36 cellular contexts compared by ENCODE assay signal in the genomic region with DNA sequence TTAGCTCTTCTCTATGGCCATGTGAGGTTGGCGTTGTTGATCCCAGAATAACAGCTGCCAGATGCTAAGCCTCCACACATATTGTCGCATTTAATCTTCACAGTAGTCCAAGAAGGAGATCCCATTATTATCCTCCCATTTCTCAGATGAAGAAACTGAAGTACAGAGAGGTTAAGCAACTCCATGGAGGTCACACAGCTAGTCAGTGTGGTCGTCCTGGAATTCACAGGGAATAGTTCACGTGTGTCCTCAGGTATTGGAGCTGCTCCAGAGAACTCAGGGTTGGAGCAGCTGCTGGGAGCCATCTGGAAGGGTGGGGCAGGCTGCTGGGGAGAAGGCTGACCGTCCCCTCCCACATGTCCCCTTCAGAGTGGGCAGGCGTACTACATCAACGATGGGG. TPM values are rescaled to one million over a fixed set of nuclear protein-coding genes. Genes with fewer than 3 reads are reported as not detected.
"Had no signal": no experiment of that assay in that cellular context is flagged by ENCODE, and none has a peak within 500 bp of the region (broad histone marks: within the 10 kb centered on the region; RNA-seq: fewer than 3 reads in every experiment).

No MANE protein-coding gene starts in this region.

- H3K27ac ChIP-seq: adrenal gland, body of pancreas, cardiac muscle cell, colonic mucosa, epithelial cell of prostate, esophagus squamous epithelium, gastroesophageal sphincter, heart right ventricle had no signal

- H3K36me3 ChIP-seq: adrenal gland, cardiac muscle cell, colonic mucosa, esophagus squamous epithelium, gastroesophageal sphincter, heart right ventricle had no signal

- H3K4me1 ChIP-seq: adrenal gland, body of pancreas, colonic mucosa, esophagus squamous epithelium, gastroesophageal sphincter, heart right ventricle had no signal

- FAIRE-seq: endometrium, endothelial cell of umbilical vein had no signal

- H3K4me3 ChIP-seq: adrenal gland, body of pancreas, cardiac muscle cell, colonic mucosa, esophagus squamous epithelium, gastroesophageal sphincter, heart right ventricle had no signal

- DNase-seq: activated CD4-positive, alpha-beta memory T cell treated with anti-CD3 and anti-CD28 coated beads for 36 hours; activated CD4-positive, alpha-beta T cell treated with anti-CD3 and anti-CD28 coated beads for 36 hours; activated CD4-positive, alpha-beta T cell treated with anti-CD3 and anti-CD28 coated beads, Interleukin-2, amount 10 ng/mL, durations not matched to agents 24 days and 14 days; activated CD4-positive, CD25-positive, alpha-beta regulatory T cell; activated CD4-positive, CD25-positive, alpha-beta regulatory T cell treated with anti-CD3 and anti-CD28 coated beads, Interleukin-2, amount 50 U/mL, for 72 hours; activated CD8-positive, alpha-beta memory T cell treated with anti-CD3 and anti-CD28 coated beads, Interleukin-2, amount 10 ng/mL, durations not matched to agents 7 days and 5 days; activated CD8-positive, alpha-beta memory T cell treated with anti-CD3 and anti-CD28 coated beads, Interleukin-2, amount 50 U/mL, for 4 hours; activated CD8-positive, alpha-beta T cell treated with anti-CD3 and anti-CD28 coated beads, Interleukin-2, amount 10 ng/mL, durations not matched to agents 7 days and 5 days; activated effector memory CD4-positive, alpha-beta T cell treated with anti-CD3 and anti-CD28 coated beads, Interleukin-2, amount 50 U/mL, for 16 hours; activated naive CD4-positive, alpha-beta T cell treated with anti-CD3 and anti-CD28 coated beads for 36 hours; activated naive CD8-positive, alpha-beta T cell treated with anti-CD3 and anti-CD28 coated beads for 36 hours; activated naive CD8-positive, alpha-beta T cell treated with anti-CD3 and anti-CD28 coated beads, Interleukin-2, amount 50 U/mL, for 24 hours; activated T-cell treated with anti-CD3 and anti-CD28 coated beads, Interleukin-2, amount 50 U/mL, for 1 hour; activated T-cell treated with anti-CD3 and anti-CD28 coated beads, Interleukin-2, amount 50 U/mL, for 48 hours; adrenal gland; amygdala; body of pancreas; central memory CD4-positive, alpha-beta T cell; cerebellar nuclear complex; colonic mucosa; effector CD8-positive, alpha-beta T cell; esophagus squamous epithelium; foreskin melanocyte; heart right ventricle; T-helper 2 cell had no signal

- H3K9me3 ChIP-seq: adrenal gland, body of pancreas, colonic mucosa, esophagus squamous epithelium, gastroesophageal sphincter, heart right ventricle had no signal

- H3K27me3 ChIP-seq: adrenal gland, body of pancreas, cardiac muscle cell, colonic mucosa, esophagus squamous epithelium, gastroesophageal sphincter, heart right ventricle had no signal

- ATAC-seq: activated CD4-positive, alpha-beta T cell treated with anti-CD3 and anti-CD28 coated beads for 36 hours; activated CD8-positive, alpha-beta memory T cell treated with anti-CD3 and anti-CD28 coated beads, Interleukin-2, amount 10 ng/mL, durations not matched to agents 7 days and 5 days; activated CD8-positive, alpha-beta T cell treated with anti-CD3 and anti-CD28 coated beads, Interleukin-2, amount 10 ng/mL, durations not matched to agents 7 days and 5 days; activated naive CD8-positive, alpha-beta T cell treated with anti-CD3 and anti-CD28 coated beads, Interleukin-2, amount 50 U/mL, for 24 hours; body of pancreas; gastroesophageal sphincter; heart right ventricle had no signal

RNA-seq across cellular contexts. Expression of a gene that starts 19.5 kb away (rescaled TPM):
- total RNA-seq: activated CD8-positive, alpha-beta memory T cell treated with anti-CD3 and anti-CD28 coated beads for 36 hours; activated naive CD8-positive, alpha-beta T cell treated with anti-CD3 and anti-CD28 coated beads for 36 hours; activated T-helper 1 cell treated with anti-CD3 and anti-CD28 coated beads, Interleukin-12 subunit alpha, Interleukin-12 subunit beta, Interleukin-2, Interleukin-4 antibody, amounts not matched to agents 30 ng/mL and 10 ng/mL and 1 ng/mL, durations not matched to agents 14 hours and 24 hours and 36 hours; adrenal gland; aorta; colonic mucosa; esophagus squamous epithelium; fibroblast of villous mesenchyme; gastroesophageal sphincter; glomerular endothelial cell had no signal
- polyA plus RNA-seq: cardiac muscle cell, fibroblast of lung had no signal
